ENCODE assay signal across 12 cellular contexts in the genomic region with DNA sequence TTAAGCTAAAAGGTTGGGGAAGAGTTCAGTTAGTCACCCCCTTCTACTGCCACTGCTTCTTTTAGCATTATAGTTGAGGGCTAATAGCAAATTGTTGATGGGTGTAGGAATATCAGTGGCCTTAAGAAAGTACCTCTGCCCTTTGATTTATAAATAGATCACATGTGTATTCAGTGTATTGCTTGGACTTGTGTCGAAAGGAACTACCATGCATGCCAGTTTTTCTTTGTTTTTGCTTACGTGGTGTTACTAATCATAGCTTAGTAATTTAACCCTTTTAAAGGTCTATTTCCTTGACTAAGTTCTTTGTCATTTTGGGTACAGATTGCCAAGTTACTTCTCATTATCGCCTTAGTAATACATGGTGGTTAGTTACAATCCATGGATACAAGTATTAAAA.
DNase-seq lines count a peak whose midpoint lies in the region; ATAC-seq, FAIRE-seq and TF ChIP-seq lines count a peak whose summit lies in the region.
"Had no signal": no experiment of that assay in that cellular context is flagged by ENCODE, and none has a peak within 500 bp of the region (broad histone marks: within the 10 kb centered on the region; RNA-seq: fewer than 3 reads in every experiment).

No MANE protein-coding gene starts in this region.

- peak overlapping the region; percentile 55 for H3K4me2 ChIP-seq in GM23248 (ENCODE audit: unreplicated experiment)
- H3K4me2 ChIP-seq in astrocyte (ENCODE audit: low read length) = peak overlapping the region; percentile 63

- H3K9me3 ChIP-seq in GM23248 (ENCODE audit: low read depth) = no peaks in the 10 kb centered on the region
- no peaks in the 10 kb centered on the region for H3K9me3 ChIP-seq in astrocyte (ENCODE audit: insufficient read depth, low read depth, low read length)

- in situ Hi-C loops in GM23248 (cut with MboI) = no loop called here
- in situ Hi-C loops in ACHN (cut with HindIII; ENCODE audit: low pct_ligation_motif_present, low pct_unique_long_range_greater_than_20kb, low sequenced_read_pairs) = no loop called here

- no peak overlapping the region for H3K4me3 Mint-ChIP-seq in astrocyte (ENCODE audit: unreplicated experiment)
- H3K4me3 Mint-ChIP-seq in natural killer cell treated with Interleukin-12 subunit alpha and Interleukin-12 subunit beta and Interleukin-15 and Interleukin-18, amount 100 ng/mL, for 72 hours = no peak overlapping the region

- peaks cover 2% of the 10 kb centered on the region for H3K36me3 Mint-ChIP-seq in astrocyte (ENCODE audit: low read depth, unreplicated experiment)
- peaks cover 7% of the 10 kb centered on the region for H3K36me3 Mint-ChIP-seq in natural killer cell treated with Interleukin-12 subunit alpha and Interleukin-12 subunit beta and Interleukin-15 and Interleukin-18, amount 100 ng/mL, for 72 hours

- peaks cover 13% of the 10 kb centered on the region for H3K4me1 Mint-ChIP-seq in astrocyte (ENCODE audit: low read depth, unreplicated experiment)
- no peaks in the 10 kb centered on the region for H3K4me1 Mint-ChIP-seq in natural killer cell treated with Interleukin-12 subunit alpha and Interleukin-12 subunit beta and Interleukin-15 and Interleukin-18, amount 100 ng/mL, for 72 hours (ENCODE audit: low read depth in 2 of 2)

- H3K79me2 ChIP-seq in GM23248 (ENCODE audit: insufficient read depth) = no peaks in the 10 kb centered on the region
- H3K79me2 ChIP-seq in astrocyte (ENCODE audit: insufficient read depth, low read length) = no peaks in the 10 kb centered on the region

- peak overlapping the region; percentile 37 for H2AFZ ChIP-seq in GM23248
- no peak overlapping the region for H2AFZ ChIP-seq in astrocyte (ENCODE audit: low read depth, low read length)

- no peaks in the 10 kb centered on the region for H4K20me1 ChIP-seq in GM23248 (ENCODE audit: insufficient read depth)
- no peaks in the 10 kb centered on the region for H4K20me1 ChIP-seq in astrocyte (ENCODE audit: insufficient read depth, low read length)

- H3K27me3 Mint-ChIP-seq in astrocyte (ENCODE audit: low read depth, unreplicated experiment) = no peaks in the 10 kb centered on the region
- no peaks in the 10 kb centered on the region for H3K27me3 Mint-ChIP-seq in natural killer cell treated with Interleukin-12 subunit alpha and Interleukin-12 subunit beta and Interleukin-15 and Interleukin-18, amount 100 ng/mL, for 72 hours

- DNase-seq in GM23248 = peak; percentile 82
- peak; percentile 88 for DNase-seq in astrocyte (ENCODE audit: low read depth)
- DNase-seq in foreskin melanocyte = peak; percentile 74
- peak; percentile 72 for DNase-seq in retinal pigment epithelial cell (ENCODE audit: low read depth)
- no peak for DNase-seq in occipital lobe (lab: John Stamatoyannopoulos, UW)
- no peak for DNase-seq in natural killer cell treated with Interleukin-12 subunit alpha and Interleukin-12 subunit beta and Interleukin-15 and Interleukin-18, amount 100 ng/mL, for 72 hours (ENCODE audit: low spot score)
- DNase-seq in ACHN = no peak
- DNase-seq: DMS 273 treated with DMSO at 0.1 percent for 48 hours, mesendoderm, small intestine, T-helper 2 cell had no signal

- H3K9ac ChIP-seq in GM23248 (peak overlapping the region; percentile 42), astrocyte (ENCODE audit: low read length) (no peak overlapping the region)

- H3K27me3 ChIP-seq in GM23248 (replicated peaks; ENCODE audit: insufficient read depth) (no peaks in the 10 kb centered on the region), astrocyte (ENCODE audit: insufficient read depth, low read length) (no peaks in the 10 kb centered on the region)

- H3K4me3 ChIP-seq in GM23248 = 0 out of 2 replicates have a peak overlapping the region, but pooled peaks have one; percentile 18
- H3K4me3 ChIP-seq in astrocyte (ENCODE audit: insufficient read depth, low read depth, low read length) = no peak overlapping the region
- H3K4me3 ChIP-seq in retinal pigment epithelial cell (ENCODE audit: low read length) = no peak overlapping the region

- ATAC-seq in HG02759 (IDR thresholded peaks at IDR 0.05; ENCODE audit: unreplicated experiment) = no peak
- ATAC-seq in natural killer cell treated with Interleukin-12 subunit alpha and Interleukin-12 subunit beta and Interleukin-15 and Interleukin-18, amount 100 ng/mL, for 72 hours = no peak

- peak; percentile 84 for FAIRE-seq in astrocyte (lab: Jason Lieb, UNC)
- FAIRE-seq: small intestine had no signal

- peaks cover 11% of the 10 kb centered on the region for H3F3A ChIP-seq in GM23248 (ENCODE audit: insufficient read depth)

- 7 to 13% methylated on average over 3 of the region's 3 CpGs for WGBS in GM23248 (ENCODE audit: low coverage in 1 of 2, low lambda C conversion rate in 2 of 2, missing lambda C conversion rate in 2 of 2), 2 experiments

- TF ChIP-seq CTCF in astrocyte (IDR thresholded peaks at IDR 0.05; ENCODE audit: insufficient read depth, low read depth, low read length) = no peak
- no peak for TF ChIP-seq CTCF in retinal pigment epithelial cell (conservative IDR thresholded peaks at IDR 0.05; ENCODE audit: low read depth, low read length)

- peak overlapping the region; percentile 71 for H3K27ac ChIP-seq in GM23248
- H3K27ac ChIP-seq in astrocyte (ENCODE audit: low read depth, low read length) = peak overlapping the region; percentile 24

- H3K9me3 Mint-ChIP-seq in astrocyte (ENCODE audit: unreplicated experiment) = no peaks in the 10 kb centered on the region
- no peaks in the 10 kb centered on the region for H3K9me3 Mint-ChIP-seq in natural killer cell treated with Interleukin-12 subunit alpha and Interleukin-12 subunit beta and Interleukin-15 and Interleukin-18, amount 100 ng/mL, for 72 hours

- H3K36me3 ChIP-seq in GM23248 (ENCODE audit: low read depth) (no peaks in the 10 kb centered on the region), astrocyte (ENCODE audit: insufficient read depth, low read length) (no peaks in the 10 kb centered on the region)

- peaks cover 22% of the 10 kb centered on the region for H3K4me1 ChIP-seq in GM23248 (ENCODE audit: insufficient read depth)
- peaks cover 9% of the 10 kb centered on the region for H3K4me1 ChIP-seq in astrocyte (ENCODE audit: insufficient read depth, low read length)

- H3K27ac Mint-ChIP-seq in astrocyte (ENCODE audit: unreplicated experiment) = no peak overlapping the region
- no peak overlapping the region for H3K27ac Mint-ChIP-seq in natural killer cell treated with Interleukin-12 subunit alpha and Interleukin-12 subunit beta and Interleukin-15 and Interleukin-18, amount 100 ng/mL, for 72 hours

- no peaks in the 10 kb centered on the region for H3K9me2 ChIP-seq in GM23248 (ENCODE audit: insufficient read depth)

Comparison
In these comparisons a context has a peak if more than half of its experiments do, and no peak if none do; other contexts are left out.
1. DNase-seq: peak in GM23248 (single experiment), astrocyte (single experiment), foreskin melanocyte (single experiment) and retinal pigment epithelial cell (single experiment); none in occipital lobe (single experiment), natural killer cell treated with Interleukin-12 subunit alpha and Interleukin-12 subunit beta and Interleukin-15 and Interleukin-18, amount 100 ng/mL, for 72 hours (single experiment) and ACHN (single experiment).